In the genomic region with DNA sequence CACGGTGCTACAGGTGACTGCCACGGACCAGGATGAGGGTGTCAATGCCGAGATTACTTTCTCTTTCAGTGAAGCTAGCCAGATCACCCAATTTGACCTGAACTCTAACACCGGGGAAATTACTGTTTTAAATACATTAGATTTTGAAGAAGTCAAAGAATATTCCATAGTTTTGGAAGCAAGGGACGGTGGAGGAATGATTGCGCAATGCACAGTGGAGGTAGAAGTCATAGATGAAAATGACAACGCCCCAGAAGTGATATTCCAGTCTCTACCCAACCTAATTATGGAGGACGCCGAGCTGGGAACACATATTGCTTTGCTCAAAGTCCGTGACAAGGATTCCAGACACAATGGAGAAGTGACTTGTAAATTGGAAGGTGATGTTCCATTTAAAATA, we compare ENCODE assay signal across 16 cellular contexts. TPM values are rescaled to one million over a fixed set of nuclear protein-coding genes. Genes with fewer than 3 reads are reported as not detected.
DNase-seq lines count a peak whose midpoint lies in the region; ATAC-seq and TF ChIP-seq lines count a peak whose summit lies in the region.
"Had no signal": no experiment of that assay in that cellular context is flagged by ENCODE, and none has a peak within 500 bp of the region (broad histone marks: within the 10 kb centered on the region; RNA-seq: fewer than 3 reads in every experiment).

No MANE protein-coding gene starts in this region.

- H3K36me3 Mint-ChIP-seq in WTC11 (peaks cover 63% of the 10 kb centered on the region), neural progenitor cell (peaks cover 9% of the 10 kb centered on the region)

- H3K4me3 Mint-ChIP-seq in WTC11 (peak overlapping the region; percentile 81; the same call in 1 of the 2 replicates), neural progenitor cell (no peak overlapping the region)

- TF ChIP-seq CTCF in WTC11 (IDR thresholded peaks at IDR 0.05) (no peak), neural progenitor cell (IDR thresholded peaks at IDR 0.05) (no peak)

- POLR2A ChIA-PET in WTC11 (lab: Charles Lee), result no interaction called here

- peaks cover 7% of the 10 kb centered on the region for H3F3A ChIP-seq in neural progenitor cell (ENCODE audit: low read depth)

- no peaks in the 10 kb centered on the region for H3K79me2 ChIP-seq in neural progenitor cell (ENCODE audit: low read depth)

- H3K4me1 ChIP-seq in HUES48 (ENCODE audit: control insufficient read depth, insufficient read depth, low read length), result no peaks in the 10 kb centered on the region
- H3K4me1 ChIP-seq in neural progenitor cell, result no peaks in the 10 kb centered on the region
- H3K4me1 ChIP-seq: vagina had no signal

- H3K9me3 ChIP-seq in HUES48 (ENCODE audit: control insufficient read depth, insufficient read depth, low read length), result peaks cover 79% of the 10 kb centered on the region
- peaks cover 40% of the 10 kb centered on the region for H3K9me3 ChIP-seq in neural progenitor cell (ENCODE audit: low read depth)

- peaks cover 30% of the 10 kb centered on the region for H3K27me3 Mint-ChIP-seq in WTC11 (ENCODE audit: low read depth)
- peaks cover 5% of the 10 kb centered on the region for H3K27me3 Mint-ChIP-seq in neural progenitor cell (ENCODE audit: insufficient read depth, low read depth)

- 0 out of 2 replicates have a peak, but pooled peaks cover 3% of the 10 kb centered on the region for H3K4me1 Mint-ChIP-seq in WTC11
- no peaks in the 10 kb centered on the region for H3K4me1 Mint-ChIP-seq in neural progenitor cell

- H3K36me3 ChIP-seq in HUES48 (ENCODE audit: control insufficient read depth, insufficient read depth, low read length) (peaks cover 5% of the 10 kb centered on the region; the same call in 1 of the 2 replicates), neural progenitor cell (peaks cover 17% of the 10 kb centered on the region)

- H4K20me1 ChIP-seq in neural progenitor cell (ENCODE audit: low read depth), result no peaks in the 10 kb centered on the region

- H3K4me3 ChIP-seq in HUES48 (ENCODE audit: low read depth, low read length) (peak overlapping the region; percentile 40; the same call in 1 of the 2 replicates), neural progenitor cell (peak overlapping the region; percentile 13)
- H3K4me3 ChIP-seq: vagina had no signal

- H3K27me3 ChIP-seq in HUES48 (ENCODE audit: control insufficient read depth, insufficient read depth, low read length) (0 out of 2 replicates have a peak, but pooled peaks cover 4% of the 10 kb centered on the region), neural progenitor cell (no peaks in the 10 kb centered on the region)
- H3K27me3 ChIP-seq: vagina had no signal

- H3K27ac ChIP-seq in HUES48 (ENCODE audit: low read depth, low read length) (no peak overlapping the region), neural progenitor cell (no peak overlapping the region)
- H3K27ac ChIP-seq: vagina had no signal

- H2AFZ ChIP-seq in neural progenitor cell (replicated peaks), result no peak overlapping the region

- no peak overlapping the region for H3K4me2 ChIP-seq in neural progenitor cell

- no peak overlapping the region for H3K9ac ChIP-seq in HUES48 (ENCODE audit: low read depth, low read length)
- H3K9ac ChIP-seq in neural progenitor cell, result no peak overlapping the region

- ATAC-seq in WTC11 (no peak), GM18867 (IDR thresholded peaks at IDR 0.05; ENCODE audit: unreplicated experiment) (no peak)
- ATAC-seq: activated CD4-positive, CD25-positive, alpha-beta regulatory T cell treated with anti-CD3 and anti-CD28 coated beads, Interleukin-2, amount 50 U/mL, for 24 hours; SK-N-SH treated with all-trans-retinoic acid at 6 μM for 48 hours had no signal

- DNase-seq in WTC11 (ENCODE audit: low spot score) (no peak), neural progenitor cell (ENCODE audit: low spot score) (no peak), dedifferentiated amniotic fluid mesenchymal stem cell (ENCODE audit: extremely low spot score) (no peak)
- DNase-seq: effector memory CD4-positive, alpha-beta T cell; EL; GOT3; naive thymus-derived CD8-positive, alpha-beta T cell; NCI-H187; RPMI8226; stimulated activated CD4-positive, alpha-beta T cell treated with anti-CD3 and anti-CD28 coated beads, Interleukin-4, amount 100 ng/mL, for 4 hours; T1000 had no signal

- H3K9me3 Mint-ChIP-seq in WTC11 (peaks cover 67% of the 10 kb centered on the region), neural progenitor cell (peaks cover 58% of the 10 kb centered on the region)

- CTCF ChIA-PET in WTC11 (lab: Charles Lee), result interaction anchor here (1.5 to 3.0 kb wide), 9 partner anchors 12 to 175 kb away, joined by 3 to 24 read pairs (median 11); a partner anchor contains a TSS

- H3K27ac Mint-ChIP-seq in WTC11 (no peak overlapping the region), neural progenitor cell (no peak overlapping the region)

TF ChIP-seq in WTC11, 78 proteins besides CTCF, POLR2A, EP300 and RAD21:
- TF ChIP-seq ELF4 (CRISPR knock-in tag; IDR thresholded peaks at IDR 0.05; ENCODE audit: low read depth) (no peak), ZNF121 (CRISPR knock-in tag; IDR thresholded peaks at IDR 0.05) (no peak), GRHL2 (CRISPR knock-in tag; IDR thresholded peaks at IDR 0.05; ENCODE audit: insufficient replicate concordance, severe bottlenecking) (no peak), RELA (CRISPR knock-in tag; IDR thresholded peaks at IDR 0.05; ENCODE audit: borderline replicate concordance) (no peak), ZNF138 (CRISPR knock-in tag; conservative IDR thresholded peaks at IDR 0.05) (no peak), ZNF671 (CRISPR knock-in tag; IDR thresholded peaks at IDR 0.05) (no peak), ZNF263 (CRISPR knock-in tag; IDR thresholded peaks at IDR 0.05; ENCODE audit: low read depth) (no peak)
- TF ChIP-seq, protein P1, sequence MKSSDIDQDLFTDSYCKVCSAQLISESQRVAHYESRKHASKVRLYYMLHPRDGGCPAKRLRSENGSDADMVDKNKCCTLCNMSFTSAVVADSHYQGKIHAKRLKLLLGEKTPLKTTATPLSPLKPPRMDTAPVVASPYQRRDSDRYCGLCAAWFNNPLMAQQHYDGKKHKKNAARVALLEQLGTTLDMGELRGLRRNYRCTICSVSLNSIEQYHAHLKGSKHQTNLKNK (CRISPR knock-in tag; IDR thresholded peaks at IDR 0.05), result no peak
- TF ChIP-seq, protein P2, sequence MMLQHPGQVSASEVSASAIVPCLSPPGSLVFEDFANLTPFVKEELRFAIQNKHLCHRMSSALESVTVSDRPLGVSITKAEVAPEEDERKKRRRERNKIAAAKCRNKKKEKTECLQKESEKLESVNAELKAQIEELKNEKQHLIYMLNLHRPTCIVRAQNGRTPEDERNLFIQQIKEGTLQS (CRISPR knock-in tag; conservative IDR thresholded peaks at IDR 0.05), result no peak

RNA-seq across cellular contexts. Expression of a gene that starts 1.2 kb away (rescaled TPM):
- total RNA-seq in WTC11 (2021) (7.8 to 9.1 TPM (median 8.8 TPM) in 3 replicates), neural progenitor cell (ENCODE audit: low replicate concordance) (10.4 and 14.9 TPM in 2 replicates)

RNA-seq across cellular contexts. Expression of a gene that starts 3.8 kb away (rescaled TPM):
- total RNA-seq in WTC11 (2021) (1.4 to 2.4 TPM (median 2.1 TPM) in 3 replicates), neural progenitor cell (ENCODE audit: low replicate concordance) (2.3 and 3.3 TPM in 2 replicates)

RNA-seq across cellular contexts. Expression of a gene that starts 6.1 kb away (rescaled TPM):
- 1.6 to 2.8 TPM (median 2.1 TPM) in 3 replicates for total RNA-seq in WTC11 (2021)
- 0.81 and 1.1 TPM in 2 replicates for total RNA-seq in neural progenitor cell (ENCODE audit: low replicate concordance)

RNA-seq across cellular contexts. Expression of a gene that starts 9.1 kb away (rescaled TPM):
- 7.6 to 9.7 TPM (median 7.7 TPM) in 3 replicates for total RNA-seq in WTC11 (2021)
- total RNA-seq in neural progenitor cell (ENCODE audit: low replicate concordance), result 2.0 and 3.7 TPM in 2 replicates

RNA-seq across cellular contexts. Expression of a gene that starts 13.9 kb away (rescaled TPM):
- 1.9 to 2.9 TPM (median 2.3 TPM) in 3 replicates for total RNA-seq in WTC11 (2021)
- total RNA-seq in neural progenitor cell (ENCODE audit: low replicate concordance), result 0.97 and 2.2 TPM in 2 replicates
